In the genomic region with DNA sequence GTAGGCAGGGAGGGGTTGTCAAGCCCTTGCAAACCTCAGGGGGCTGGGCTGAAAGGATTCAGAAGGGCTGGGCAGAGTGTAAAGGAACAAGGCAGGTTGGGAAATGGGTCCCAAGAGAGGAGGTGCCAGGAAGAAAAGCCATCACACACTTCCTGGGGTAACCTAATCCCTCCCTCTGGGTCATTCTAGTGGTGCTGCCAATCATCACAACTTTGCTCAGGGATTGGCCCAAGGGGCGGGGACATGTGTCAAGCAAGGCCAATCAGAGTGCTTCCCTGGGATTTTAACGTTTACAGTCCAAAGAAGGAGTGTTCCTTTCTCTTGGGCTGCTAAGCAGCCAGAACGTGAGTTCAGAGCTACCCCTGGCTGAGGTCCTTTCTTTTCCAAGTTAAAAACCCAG, we compare ENCODE assay signal across 15 cellular contexts. TPM values are rescaled to one million over a fixed set of nuclear protein-coding genes. Genes with fewer than 3 reads are reported as not detected.
DNase-seq lines count a peak whose midpoint lies in the region; ATAC-seq, FAIRE-seq and TF ChIP-seq lines count a peak whose summit lies in the region.
"Had no signal": no experiment of that assay in that cellular context is flagged by ENCODE, and none has a peak within 500 bp of the region (broad histone marks: within the 10 kb centered on the region; RNA-seq: fewer than 3 reads in every experiment).

No MANE protein-coding gene starts in this region.

- no peaks in the 10 kb centered on the region for H3K36me3 Mint-ChIP-seq in endodermal cell (ENCODE audit: low read depth)

- no peak for TF ChIP-seq EP300 in gastroesophageal sphincter (IDR thresholded peaks at IDR 0.05)

- H3K36me3 ChIP-seq in endodermal cell (ENCODE audit: control insufficient read depth, insufficient read depth, low read length) (no peaks in the 10 kb centered on the region), gastroesophageal sphincter (no peaks in the 10 kb centered on the region)
- H3K36me3 ChIP-seq: Peyer's patch had no signal

- peaks cover 6% of the 10 kb centered on the region for H3K9me3 ChIP-seq in endodermal cell (ENCODE audit: control insufficient read depth, low read length)
- peaks cover 0 to 35% (median 0%) of the 10 kb centered on the region in 3 donors for H3K9me3 ChIP-seq in gastroesophageal sphincter
- H3K9me3 ChIP-seq: body of pancreas had no signal

- 65 to 71% methylated on average over 3 of the region's 3 CpGs for WGBS in endodermal cell (ENCODE audit: insufficient coverage in 1 of 2, insufficient read length in 1 of 2), 2 experiments
- no CpG with 5 or more reads among the region's 3 CpGs for WGBS in gastroesophageal sphincter (ENCODE audit: low coverage in 1 of 2), 2 donors

- no peak overlapping the region for H3K27ac Mint-ChIP-seq in endodermal cell
- H3K27ac Mint-ChIP-seq: T-helper 17 cell had no signal

- DNase-seq in NCI-H524 (lab: John Stamatoyannopoulos, UW): peak; percentile 39 to 59
- DNase-seq in NCI-H524 treated with DMSO at 0.1 percent for 48 hours (lab: John Stamatoyannopoulos, UW): no peak
- DNase-seq in NCI-H69 (lab: John Stamatoyannopoulos, UW): peak; percentile 45
- DNase-seq in endodermal cell: peak; percentile 65
- peak; percentile 68 for DNase-seq in urothelium cell line (ENCODE audit: low spot score)
- no peak for DNase-seq in NCI-H2081 (lab: John Stamatoyannopoulos, UW)
- DNase-seq: activated naive CD4-positive, alpha-beta T cell; body of pancreas; dorsolateral prefrontal cortex; stimulated activated naive CD4-positive, alpha-beta T cell; T-helper 17 cell had no signal

- H3K4me1 ChIP-seq in endodermal cell (ENCODE audit: control insufficient read depth, insufficient read depth, low read length) (no peaks in the 10 kb centered on the region), gastroesophageal sphincter (no peaks in the 10 kb centered on the region)
- H3K4me1 ChIP-seq: Peyer's patch had no signal

- FAIRE-seq in urothelium cell line (lab: Jason Lieb, UNC): peak; percentile 84

- peaks cover 31% of the 10 kb centered on the region for H3K9me3 Mint-ChIP-seq in endodermal cell

- ATAC-seq in GM18867 (IDR thresholded peaks at IDR 0.05; ENCODE audit: unreplicated experiment) (no peak), gastroesophageal sphincter (no peak)
- ATAC-seq: activated CD4-positive, CD25-positive, alpha-beta regulatory T cell treated with anti-CD3 and anti-CD28 coated beads, Interleukin-2, amount 50 U/mL, for 24 hours; body of pancreas; T-helper 17 cell had no signal

- H3K4me3 ChIP-seq in endodermal cell (ENCODE audit: low read length): no peak overlapping the region
- H3K4me3 ChIP-seq in gastroesophageal sphincter: no peak overlapping the region
- H3K4me3 ChIP-seq: body of pancreas, dorsolateral prefrontal cortex, Peyer's patch had no signal

- peaks cover 10% of the 10 kb centered on the region for H3K27me3 Mint-ChIP-seq in endodermal cell (ENCODE audit: insufficient read depth)
- H3K27me3 Mint-ChIP-seq: T-helper 17 cell had no signal

- TF ChIP-seq CTCF in endodermal cell (conservative IDR thresholded peaks at IDR 0.05) (no peak), gastroesophageal sphincter (IDR thresholded peaks at IDR 0.05) (no peak)

- H3K4me3 Mint-ChIP-seq in endodermal cell: no peak overlapping the region
- H3K4me3 Mint-ChIP-seq: T-helper 17 cell had no signal

- no peaks in the 10 kb centered on the region for H3K4me1 Mint-ChIP-seq in endodermal cell
- H3K4me1 Mint-ChIP-seq: T-helper 17 cell had no signal

- H3K27ac ChIP-seq in endodermal cell (ENCODE audit: low read depth, low read length): no peak overlapping the region
- no peak overlapping the region for H3K27ac ChIP-seq in gastroesophageal sphincter
- H3K27ac ChIP-seq: body of pancreas, dorsolateral prefrontal cortex, Peyer's patch had no signal

- TF ChIP-seq POLR2A in gastroesophageal sphincter (IDR thresholded peaks at IDR 0.05): no peak

- no peaks in the 10 kb centered on the region for H3K27me3 ChIP-seq in endodermal cell (ENCODE audit: control insufficient read depth, insufficient read depth, low read length, poor library complexity, severe bottlenecking)
- peaks cover 47% of the 10 kb centered on the region for H3K27me3 ChIP-seq in gastroesophageal sphincter
- H3K27me3 ChIP-seq: body of pancreas, Peyer's patch had no signal

- no peak overlapping the region for H3K9ac ChIP-seq in endodermal cell (ENCODE audit: extremely low read depth, low read length, poor library complexity, severe bottlenecking)

RNA-seq across cellular contexts. Expression of a gene that starts 57.1 kb away (rescaled TPM):
- total RNA-seq in endodermal cell (1 to 10 TPM in 1 of 2 donors, under 1 TPM in 1; 0.53 to 1.3 TPM), gastroesophageal sphincter (10 to 100 TPM; 10.1 to 49.8 (median 24.7) TPM)
- polyA plus RNA-seq in endodermal cell (2013, experiment 1 of 2): 19.5 TPM
- polyA plus RNA-seq in endodermal cell (2013, experiment 2 of 2): 21.4 TPM
- total RNA-seq: T-helper 17 cell had no signal

Comparison
In these comparisons a context has a peak if more than half of its experiments do, and no peak if none do; other contexts are left out.
1. DNase-seq: peak in NCI-H524 (2 of 2), NCI-H69 (single experiment), endodermal cell (single experiment) and urothelium cell line (single experiment); none in NCI-H524 treated with DMSO at 0.1 percent for 48 hours (single experiment) and NCI-H2081 (0 of 2).
2. RNA of a gene that starts 57.1 kb away (total RNA-seq): 10.1 to 49.8 TPM in gastroesophageal sphincter; 0.53 to 1.3 TPM in endodermal cell; every median in the first group is over 4 times any median in the second.